1 cellular context compared by ENCODE assay signal in the genomic region with DNA sequence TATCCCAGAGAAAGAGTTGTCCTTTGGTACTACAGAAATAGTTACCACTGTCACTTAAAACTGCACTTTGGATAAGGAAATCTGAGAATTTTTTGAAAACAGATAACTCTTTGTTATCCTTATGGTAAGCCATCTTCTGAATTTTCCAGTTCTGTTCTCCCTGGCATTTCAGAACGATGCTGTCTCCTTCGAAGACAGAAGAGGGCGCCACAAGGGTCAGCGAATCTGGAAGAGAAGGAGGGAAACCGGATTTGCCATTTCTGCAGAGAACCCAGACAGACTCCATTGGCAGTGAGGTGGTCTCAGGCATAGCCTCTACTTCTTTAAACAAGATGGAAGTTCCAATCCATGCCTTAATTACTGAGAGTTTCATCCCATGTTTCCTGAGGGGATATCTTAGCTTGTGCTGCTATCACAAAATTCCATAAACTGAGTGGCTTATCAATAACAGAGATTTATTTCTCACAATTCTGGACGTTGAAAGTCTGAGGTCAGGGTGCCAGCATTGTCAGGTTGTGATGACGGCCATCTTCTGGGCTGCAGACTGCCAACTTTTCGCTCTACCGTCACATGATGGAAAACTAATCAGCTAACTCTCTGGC.
TF ChIP-seq lines count a peak whose summit lies in the region.

No MANE protein-coding gene starts in this region.

TF ChIP-seq in H1, 55 proteins besides CTCF, POLR2A, EP300 and RAD21 (continued from another document):
- TF ChIP-seq, protein P1, sequence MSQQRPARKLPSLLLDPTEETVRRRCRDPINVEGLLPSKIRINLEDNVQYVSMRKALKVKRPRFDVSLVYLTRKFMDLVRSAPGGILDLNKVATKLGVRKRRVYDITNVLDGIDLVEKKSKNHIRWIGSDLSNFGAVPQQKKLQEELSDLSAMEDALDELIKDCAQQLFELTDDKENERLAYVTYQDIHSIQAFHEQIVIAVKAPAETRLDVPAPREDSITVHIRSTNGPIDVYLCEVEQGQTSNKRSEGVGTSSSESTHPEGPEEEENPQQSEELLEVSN (IDR thresholded peaks at IDR 0.05), result 0 out of 2 replicates have a peak, but pooled peaks have one; percentile 36
TF ChIP-seq in H1: peak in this region for 2.
